Comparison of ENCODE assay signal across 17 cellular contexts in genomic region chr10:29675984-29676383, GRCh38. TPM values are rescaled to one million over a fixed set of nuclear protein-coding genes. Genes with fewer than 3 reads are reported as not detected.
DNase-seq lines count a peak whose midpoint lies in the region; ATAC-seq and TF ChIP-seq lines count a peak whose summit lies in the region.
"Had no signal": no experiment of that assay in that cellular context is flagged by ENCODE, and none has a peak within 500 bp of the region (broad histone marks: within the 10 kb centered on the region; RNA-seq: fewer than 3 reads in every experiment).

No MANE protein-coding gene starts in this region.

- H3K4me3 ChIP-seq in HEK293 (ENCODE audit: low read depth, low read length) (no peak overlapping the region), psoas muscle (no peak overlapping the region)
- H3K4me3 ChIP-seq: GM23248, HAP-1 had no signal

- H3K9me3 ChIP-seq in CD4-positive, alpha-beta T cell (ENCODE audit: control insufficient read depth, low read length): no peaks in the 10 kb centered on the region
- no peaks in the 10 kb centered on the region for H3K9me3 ChIP-seq in HEK293 (ENCODE audit: control insufficient read depth, insufficient read depth, low read depth, low read length)
- H3K9me3 ChIP-seq in psoas muscle: no peaks in the 10 kb centered on the region
- H3K9me3 ChIP-seq: BE2C had no signal

- ATAC-seq in CD4-positive, alpha-beta T cell (ENCODE audit: poor library complexity): no peak
- no peak for ATAC-seq in psoas muscle
- no peak for ATAC-seq in activated CD4-positive, alpha-beta T cell treated with anti-CD3 and anti-CD28 coated beads for 36 hours

- peaks cover 52% of the 10 kb centered on the region for H3K36me3 Mint-ChIP-seq in CD4-positive, alpha-beta T cell (ENCODE audit: low read depth)
- H3K36me3 Mint-ChIP-seq in endothelial cell (ENCODE audit: low read depth, unreplicated experiment): peaks cover 72% of the 10 kb centered on the region
- H3K36me3 Mint-ChIP-seq in activated CD4-positive, alpha-beta T cell treated with anti-CD3 and anti-CD28 coated beads for 36 hours (ENCODE audit: low read depth): peaks cover 42% of the 10 kb centered on the region

- intact Hi-C loops in CD4-positive, alpha-beta T cell (cut with DNase I, micrococcal nuclease): no loop called here
- intact Hi-C loops in psoas muscle (cut with DNase I): no loop called here
- intact Hi-C loops in activated CD4-positive, alpha-beta T cell treated with anti-CD3 and anti-CD28 coated beads for 36 hours (cut with DNase I, micrococcal nuclease): no loop called here

- TF ChIP-seq CTCF in CD4-positive, alpha-beta T cell (IDR thresholded peaks at IDR 0.05): no peak
- TF ChIP-seq CTCF in HEK293 (tag by site-specific recombination; IDR thresholded peaks at IDR 0.05): no peak
- TF ChIP-seq CTCF in endothelial cell (IDR thresholded peaks at IDR 0.05; ENCODE audit: unreplicated experiment): no peak
- TF ChIP-seq CTCF in psoas muscle (IDR thresholded peaks at IDR 0.05): no peak
- no peak for TF ChIP-seq CTCF in GM20000 (IDR thresholded peaks at IDR 0.05; ENCODE audit: extremely low read depth, missing control alignments)

- no peak overlapping the region for H3K4me3 Mint-ChIP-seq in CD4-positive, alpha-beta T cell
- H3K4me3 Mint-ChIP-seq in endothelial cell (ENCODE audit: unreplicated experiment): peak overlapping the region; percentile 83
- H3K4me3 Mint-ChIP-seq in activated CD4-positive, alpha-beta T cell treated with anti-CD3 and anti-CD28 coated beads for 36 hours: no peak overlapping the region
- H3K4me3 Mint-ChIP-seq: HFFc6, IgD-negative memory B cell had no signal

- 89 to 90% (median 89%) methylated on average over 1 of the region's 1 CpG for WGBS in psoas muscle, 3 donors

- H3K27ac Mint-ChIP-seq in CD4-positive, alpha-beta T cell: peak overlapping the region; percentile 48
- no peak overlapping the region for H3K27ac Mint-ChIP-seq in endothelial cell (ENCODE audit: unreplicated experiment)
- no peak overlapping the region for H3K27ac Mint-ChIP-seq in activated CD4-positive, alpha-beta T cell treated with anti-CD3 and anti-CD28 coated beads for 36 hours
- H3K27ac Mint-ChIP-seq: HFFc6, IgD-negative memory B cell had no signal

- no peaks in the 10 kb centered on the region for H3K4me1 ChIP-seq in HEK293 (ENCODE audit: control insufficient read depth, insufficient read depth, low read length)
- peaks cover 14% of the 10 kb centered on the region for H3K4me1 ChIP-seq in psoas muscle
- H3K4me1 ChIP-seq: BE2C, HAP-1 had no signal

- H3K27ac ChIP-seq in CD4-positive, alpha-beta T cell (ENCODE audit: low read depth, low read length): no peak overlapping the region
- H3K27ac ChIP-seq in HEK293 (ENCODE audit: extremely low read depth, low read depth, low read length): no peak overlapping the region
- H3K27ac ChIP-seq in psoas muscle: peak overlapping the region; percentile 20
- H3K27ac ChIP-seq: GM23248 had no signal

- POLR2A ChIA-PET in CD4-positive, alpha-beta T cell (lab: Charles Lee): no interaction called here
- POLR2A ChIA-PET in HEK293 (lab: Yijun Ruan, JAX): no interaction called here
- POLR2A ChIA-PET in activated CD4-positive, alpha-beta T cell treated with anti-CD3 and anti-CD28 coated beads for 36 hours (lab: Charles Lee): no interaction called here

- no peaks in the 10 kb centered on the region for H3K27me3 Mint-ChIP-seq in CD4-positive, alpha-beta T cell
- H3K27me3 Mint-ChIP-seq in endothelial cell (ENCODE audit: unreplicated experiment): peaks cover 3% of the 10 kb centered on the region
- no peaks in the 10 kb centered on the region for H3K27me3 Mint-ChIP-seq in activated CD4-positive, alpha-beta T cell treated with anti-CD3 and anti-CD28 coated beads for 36 hours
- H3K27me3 Mint-ChIP-seq: CD4-positive, alpha-beta memory T cell had no signal

- no peaks in the 10 kb centered on the region for H3K36me3 ChIP-seq in HEK293 (ENCODE audit: control insufficient read depth in 2 of 2, insufficient read depth in 1 of 2, low read length in 2 of 2)
- peaks cover 0 to 74% of the 10 kb centered on the region in 2 donors for H3K36me3 ChIP-seq in psoas muscle (ENCODE audit: insufficient read depth in 1 of 2, low read depth in 1 of 2)
- H3K36me3 ChIP-seq: HAP-1 had no signal

- H3K27me3 ChIP-seq in CD4-positive, alpha-beta T cell (ENCODE audit: control insufficient read depth, insufficient read depth, low read length): no peaks in the 10 kb centered on the region
- H3K27me3 ChIP-seq in psoas muscle (ENCODE audit: insufficient read depth in 3 of 3, low read length in 2 of 3): no peaks in the 10 kb centered on the region
- H3K27me3 ChIP-seq: BE2C had no signal

- H3K4me1 Mint-ChIP-seq in CD4-positive, alpha-beta T cell (ENCODE audit: low read depth): peaks cover 81% of the 10 kb centered on the region
- H3K4me1 Mint-ChIP-seq in endothelial cell (ENCODE audit: unreplicated experiment): peaks cover 8% of the 10 kb centered on the region
- peaks cover 61% of the 10 kb centered on the region for H3K4me1 Mint-ChIP-seq in activated CD4-positive, alpha-beta T cell treated with anti-CD3 and anti-CD28 coated beads for 36 hours

- CTCF ChIA-PET in CD4-positive, alpha-beta T cell (lab: Charles Lee): no interaction called here
- CTCF ChIA-PET in HEK293 (lab: Yijun Ruan, JAX): no interaction called here
- CTCF ChIA-PET in activated CD4-positive, alpha-beta T cell treated with anti-CD3 and anti-CD28 coated beads for 36 hours (lab: Charles Lee): no interaction called here

- H3K9me3 Mint-ChIP-seq in CD4-positive, alpha-beta T cell: peaks cover 9% of the 10 kb centered on the region
- peaks cover 11% of the 10 kb centered on the region for H3K9me3 Mint-ChIP-seq in endothelial cell (ENCODE audit: unreplicated experiment)
- peaks cover 27% of the 10 kb centered on the region for H3K9me3 Mint-ChIP-seq in activated CD4-positive, alpha-beta T cell treated with anti-CD3 and anti-CD28 coated beads for 36 hours (ENCODE audit: low read depth)

- no peak for DNase-seq in CD4-positive, alpha-beta T cell
- DNase-seq in endothelial cell (ENCODE audit: low spot score): no peak
- DNase-seq in psoas muscle: no peak
- no peak for DNase-seq in GM20000 (ENCODE audit: low spot score)
- DNase-seq in activated CD4-positive, alpha-beta T cell treated with anti-CD3 and anti-CD28 coated beads for 36 hours: no peak
- DNase-seq in cerebellum (ENCODE audit: low spot score): no peak
- DNase-seq: ACHN; BE2C; C1 segment of cervical spinal cord; CD4-positive, alpha-beta memory T cell; DMS 273 treated with DMSO at 0.1 percent for 48 hours; GM23248; HFFc6; KBM-7 had no signal

TF ChIP-seq in HEK293, 187 proteins besides CTCF, POLR2A, EP300 and RAD21:
- peak; percentile 19 for TF ChIP-seq SETDB1 (IDR thresholded peaks at IDR 0.05; ENCODE audit: insufficient read length, low read length)
- TF ChIP-seq ZNF114 (tag by site-specific recombination; IDR thresholded peaks at IDR 0.05): no peak

RNA-seq across cellular contexts. Expression of gene SVIL, which starts 41.2 kb away (rescaled TPM):
- total RNA-seq in CD4-positive, alpha-beta T cell: 10 to 100 TPM; 38.5 to 40.3 TPM
- 125 TPM for total RNA-seq in endothelial cell (ENCODE audit: unreplicated experiment)
- 1,000 to 10,000 TPM in 2 of 4 donors, 100 to 1,000 TPM in 2; 792 to 1,728 (median 949) TPM for total RNA-seq in psoas muscle
- polyA plus RNA-seq in psoas muscle: 100 to 1,000 TPM in 2 of 3 donors, 10 to 100 TPM in 1; 70.6 to 536 (median 234) TPM
- 10 to 100 TPM; 12.5 to 17.0 TPM for total RNA-seq in activated CD4-positive, alpha-beta T cell treated with anti-CD3 and anti-CD28 coated beads for 36 hours
- total RNA-seq in cerebellum: 46.3 TPM
